8 cellular contexts compared by ENCODE assay signal in genomic region chr20:59525500-59526241, GRCh38.
DNase-seq lines count a peak whose midpoint lies in the region; ATAC-seq and TF ChIP-seq lines count a peak whose summit lies in the region.

No MANE protein-coding gene starts in this region.

- DNase-seq in Daoy (ENCODE audit: low read depth) (peak; percentile 63), HK-2 (ENCODE audit: unreplicated experiment) (peak; percentile 68), brain microvascular endothelial cell (peak; percentile 40), islet precursor cell (peak; percentile 90)
- peak; percentile 23 to 27 for DNase-seq in stimulated activated CD4-positive, alpha-beta T cell treated with anti-CD3 and anti-CD28 coated beads, Interleukin-4, amount 100 ng/mL, for 48 hours (ENCODE audit: low read depth in 2 of 2)
- DNase-seq in effector CD8-positive, alpha-beta T cell (lab: John Stamatoyannopoulos, UW): no peak

- H3K4me3 ChIP-seq in OCI-LY3 (ENCODE audit: low read length) (no peak overlapping the region), brain microvascular endothelial cell (ENCODE audit: low read depth, low read length) (no peak overlapping the region)

- H3K27ac ChIP-seq in OCI-LY3 (ENCODE audit: low read length): no peak overlapping the region
- no peak overlapping the region for H3K27ac ChIP-seq in brain microvascular endothelial cell

- H3K4me1 ChIP-seq in OCI-LY3 (ENCODE audit: low read length): no peaks in the 10 kb centered on the region

- no peaks in the 10 kb centered on the region for H3K9me3 ChIP-seq in OCI-LY3 (ENCODE audit: insufficient read depth, low read length)

- H3K79me2 ChIP-seq in OCI-LY3 (ENCODE audit: low read length): no peaks in the 10 kb centered on the region

- 0 out of 2 replicates have a peak overlapping the region, but pooled peaks have one; percentile 3 for H3K4me2 ChIP-seq in OCI-LY3 (ENCODE audit: low read length)

- in situ Hi-C loops in brain microvascular endothelial cell (cut with HindIII; ENCODE audit: low pct_ligation_motif_present, low sequenced_read_pairs): no loop called here

- TF ChIP-seq CTCF in OCI-LY3 (IDR thresholded peaks at IDR 0.05; ENCODE audit: low read depth, low read length): peak; percentile 92
- TF ChIP-seq CTCF in brain microvascular endothelial cell (IDR thresholded peaks at IDR 0.05; ENCODE audit: low read depth, low read length, missing control alignments): peak; percentile 89

- H3K27me3 ChIP-seq in OCI-LY3 (ENCODE audit: low read depth, low read length): peaks cover 40% of the 10 kb centered on the region
- H3K27me3 ChIP-seq in brain microvascular endothelial cell (replicated peaks): no peaks in the 10 kb centered on the region

- no peaks in the 10 kb centered on the region for H3K36me3 ChIP-seq in OCI-LY3 (replicated peaks; ENCODE audit: low read depth, low read length)
- H3K36me3 ChIP-seq in brain microvascular endothelial cell (replicated peaks): no peaks in the 10 kb centered on the region

- no peak overlapping the region for H3K9ac ChIP-seq in OCI-LY3 (ENCODE audit: low read length)

- no peak overlapping the region for H2AFZ ChIP-seq in OCI-LY3 (ENCODE audit: low read depth, low read length)

- no peak for ATAC-seq in GM21423 (IDR thresholded peaks at IDR 0.05; ENCODE audit: unreplicated experiment)

- no peaks in the 10 kb centered on the region for H4K20me1 ChIP-seq in OCI-LY3 (ENCODE audit: insufficient read depth, low read length)
